ENCODE assay signal across 25 cellular contexts in genomic region chrX:144918936-144919335, GRCh38.
"Had no signal": no experiment of that assay in that cellular context is flagged by ENCODE, and none has a peak within 500 bp of the region (broad histone marks: within the 10 kb centered on the region; RNA-seq: fewer than 3 reads in every experiment).

No MANE protein-coding gene starts in this region.

- H3K27me3 ChIP-seq: gastrocnemius medialis, neutrophil, right lobe of liver, tibial nerve, upper lobe of left lung, uterus had no signal

- ATAC-seq: esophagus mucosa; gastrocnemius medialis; left lobe of liver; mucosa of descending colon; natural killer cell treated with Interleukin-12 subunit alpha and Interleukin-12 subunit beta and Interleukin-15 and Interleukin-18, amount 100 ng/mL, for 72 hours; pancreas; right lobe of liver; stimulated activated effector memory CD8-positive, alpha-beta T cell treated with anti-CD3 and anti-CD28 coated beads, Interleukin-12 subunit alpha, Interleukin-12 subunit beta, amount 100 ng/mL, for 72 hours had no signal

- H3K4me1 ChIP-seq: gastrocnemius medialis, pancreas, right lobe of liver, tibial nerve, upper lobe of left lung, uterus had no signal

- H3K4me3 ChIP-seq: dorsolateral prefrontal cortex, gastrocnemius medialis, lung, mucosa of descending colon, pancreas, right lobe of liver, thoracic aorta, tibial nerve, upper lobe of left lung, uterus had no signal

- H3K36me3 ChIP-seq: gastrocnemius medialis, neutrophil, pancreas, right lobe of liver, thoracic aorta, tibial nerve, upper lobe of left lung, uterus had no signal

- H3K27ac ChIP-seq: dorsolateral prefrontal cortex, epithelial cell of prostate, gastrocnemius medialis, neutrophil, pancreas, right lobe of liver, thoracic aorta, tibial nerve, upper lobe of left lung, uterus had no signal

- FAIRE-seq: colon, pancreas had no signal

- DNase-seq: dorsolateral prefrontal cortex; effector CD4-positive, alpha-beta T cell; foreskin fibroblast; gastrocnemius medialis; head of caudate nucleus; kidney; mesenchymal stem cell; mucosa of descending colon; naive B cell; pancreas; right lobe of liver; stimulated activated CD4-positive, alpha-beta T cell treated with anti-CD3 and anti-CD28 coated beads, Interleukin-2, amount 100 ng/mL, for 24 hours; stimulated activated CD4-positive, alpha-beta T cell treated with anti-CD3 and anti-CD28 coated beads, Interleukin-4, amount 100 ng/mL, for 24 hours; upper lobe of left lung; uterus had no signal

- H3K9me3 ChIP-seq: gastrocnemius medialis, mucosa of descending colon, neutrophil, pancreas, right lobe of liver, thoracic aorta, tibial nerve, upper lobe of left lung, uterus had no signal
